26 cellular contexts compared by ENCODE assay signal in genomic region chr7:116064179-116064578, GRCh38. TPM values are rescaled to one million over a fixed set of nuclear protein-coding genes. Genes with fewer than 3 reads are reported as not detected.
DNase-seq lines count a peak whose midpoint lies in the region; ATAC-seq, FAIRE-seq and TF ChIP-seq lines count a peak whose summit lies in the region.
"Had no signal": no experiment of that assay in that cellular context is flagged by ENCODE, and none has a peak within 500 bp of the region (broad histone marks: within the 10 kb centered on the region; RNA-seq: fewer than 3 reads in every experiment).

No MANE protein-coding gene starts in this region.

- H3K27ac ChIP-seq in IMR-90 (ENCODE audit: insufficient read depth, low read length) (no peak overlapping the region), kidney (ENCODE audit: low read depth in 2 of 2, low read length in 2 of 2) (no peak overlapping the region), tibial nerve (no peak overlapping the region)
- H3K27ac ChIP-seq: 22Rv1, BLaER1 had no signal

- H2BK20ac ChIP-seq in IMR-90 (ENCODE audit: low read depth, low read length), result peak overlapping the region; percentile 84

- H4K8ac ChIP-seq in IMR-90 (ENCODE audit: low read depth in 2 of 2, low read length in 2 of 2), result no peak overlapping the region

- in situ Hi-C loops in IMR-90 (cut with MboI; ENCODE audit: low sequenced_read_pairs), result no loop called here

- H3K79me1 ChIP-seq in IMR-90 (ENCODE audit: low read depth in 1 of 2, low read length in 2 of 2), result no peaks in the 10 kb centered on the region

- no peak overlapping the region for H3K18ac ChIP-seq in IMR-90 (ENCODE audit: low read depth, low read length)

- TF ChIP-seq CTCF in IMR-90 (conservative IDR thresholded peaks at IDR 0.05; ENCODE audit: low read depth, low read length) (no peak), kidney (IDR thresholded peaks at IDR 0.05; ENCODE audit: borderline replicate concordance, extremely low read depth, insufficient read depth) (no peak), tibial nerve (IDR thresholded peaks at IDR 0.05) (no peak)

- H2AFZ ChIP-seq in IMR-90 (replicated peaks; ENCODE audit: low read length, poor library complexity), result no peak overlapping the region

- BruUV-seq in IMR-90 (replicated peaks; lab: Mats Ljungman, UMichigan), result no TSS peak

- no peak for TF ChIP-seq RAD21 in IMR-90 (IDR thresholded peaks at IDR 0.05; ENCODE audit: low read length)

- no peak overlapping the region for H4K91ac ChIP-seq in IMR-90 (ENCODE audit: insufficient read depth, low read depth, low read length)

- no peak overlapping the region for H2BK15ac ChIP-seq in IMR-90 (ENCODE audit: low read depth, low read length)

- no peaks in the 10 kb centered on the region for H4K20me1 ChIP-seq in IMR-90 (ENCODE audit: insufficient read depth, low read length)
- H4K20me1 ChIP-seq: BLaER1 had no signal

- no peak overlapping the region for H3K14ac ChIP-seq in IMR-90 (replicated peaks; ENCODE audit: low read depth, low read length)

- no CpG with 5 or more reads among the region's 1 CpG for whole genome bisulfite sequencing in IMR-90 (ENCODE audit: extremely low coverage in 2 of 2, insufficient read length in 1 of 2), 2 experiments
- WGBS in tibial nerve, 2 donors, result 84 to 86% methylated on average over 1 of the region's 1 CpG

- H3K56ac ChIP-seq in IMR-90 (ENCODE audit: extremely low read depth, insufficient read depth, low read length), result no peak overlapping the region

- no peak overlapping the region for H3K23ac ChIP-seq in IMR-90 (ENCODE audit: low read depth, low read length)

- CTCF ChIA-PET in IMR-90 (lab: Yijun Ruan, JAX), result interaction anchor here (0.6 kb wide), 1 partner anchor 27 kb away, joined by 3 read pairs; no protein-coding TSS in a partner anchor

- no peak overlapping the region for H3K9ac ChIP-seq in IMR-90 (ENCODE audit: low read depth, low read length)
- H3K9ac ChIP-seq in kidney (ENCODE audit: low read length in 2 of 2), result no peak overlapping the region
- H3K9ac ChIP-seq: BLaER1 had no signal

- H3K4me2 ChIP-seq in IMR-90 (ENCODE audit: low read depth, low read length), result no peak overlapping the region
- H3K4me2 ChIP-seq: BLaER1 had no signal

- no peak overlapping the region for H2BK5ac ChIP-seq in IMR-90 (ENCODE audit: low read depth, low read length, poor library complexity, severe bottlenecking)

- no peak for TF ChIP-seq POLR2A in IMR-90 (IDR thresholded peaks at IDR 0.05; ENCODE audit: low read depth, low read length)
- TF ChIP-seq POLR2A in tibial nerve (IDR thresholded peaks at IDR 0.05), result no peak

- DNase-seq in IMR-90, result no peak
- no peak for DNase-seq in kidney
- no peak for DNase-seq in mesenteric fat pad (ENCODE audit: low spot score)
- DNase-seq in tibial nerve (ENCODE audit: low spot score in 2 of 2), result no peak
- DNase-seq in NCI-H2081 (lab: John Stamatoyannopoulos, UW), result no peak
- DNase-seq: ACHN; BE2C; C1 segment of cervical spinal cord; CD4-positive, alpha-beta memory T cell; CD4-positive, CD25-positive, alpha-beta regulatory T cell; CD8-positive, alpha-beta memory T cell; COR-L47; DMS 273 treated with DMSO at 0.1 percent for 48 hours; DMS153; DMS53; DMS79; DND-41; EL; GF-D8 had no signal

- H4K5ac ChIP-seq in IMR-90 (ENCODE audit: low read depth, low read length), result no peak overlapping the region

- H3K27me3 ChIP-seq in IMR-90 (ENCODE audit: control insufficient read depth, insufficient read depth, low read length) (no peaks in the 10 kb centered on the region), tibial nerve (no peaks in the 10 kb centered on the region)
- H3K27me3 ChIP-seq: BE2C, BLaER1 had no signal

- no peaks in the 10 kb centered on the region for H3K36me3 ChIP-seq in IMR-90 (ENCODE audit: control insufficient read depth, insufficient read depth, low read length)
- no peaks in the 10 kb centered on the region for H3K36me3 ChIP-seq in kidney (ENCODE audit: control insufficient read depth in 1 of 2, insufficient read depth in 2 of 2, low read length in 2 of 2)
- no peaks in the 10 kb centered on the region for H3K36me3 ChIP-seq in tibial nerve
- H3K36me3 ChIP-seq: BE2C, BLaER1 had no signal

- dilution Hi-C loops in IMR-90 (cut with HindIII; ENCODE audit: low sequenced_read_pairs, unreplicated experiment), result no loop called here

- H2BK120ac ChIP-seq in IMR-90 (ENCODE audit: low read depth, low read length), result 0 out of 2 replicates have a peak overlapping the region, but pooled peaks have one; percentile 8

- POLR2A ChIA-PET in IMR-90 (lab: Charles Lee; ENCODE audit: unreplicated experiment), result no interaction called here

- peak; percentile 97 for FAIRE-seq in A204.1 (lab: Jason Lieb, UNC)
- peak; percentile 5 for FAIRE-seq in colon (lab: Jason Lieb, UNC)
- peak; percentile 50 for FAIRE-seq in kidney (lab: Jason Lieb, UNC)
- FAIRE-seq: GM12891, GM19239 had no signal

- H3K9me1 ChIP-seq in IMR-90 (ENCODE audit: insufficient read depth, low read length), result no peaks in the 10 kb centered on the region

- no peak overlapping the region for H2AK5ac ChIP-seq in IMR-90 (ENCODE audit: low read depth, low read length)

- 0 out of 2 replicates have a peak, but pooled peaks cover 2% of the 10 kb centered on the region for H3K4me1 ChIP-seq in IMR-90 (ENCODE audit: control insufficient read depth, insufficient read depth, low read length)
- H3K4me1 ChIP-seq in kidney (ENCODE audit: control insufficient read depth in 1 of 2, insufficient read depth in 1 of 2, low read depth in 1 of 2, low read length in 2 of 2), result no peaks in the 10 kb centered on the region
- no peaks in the 10 kb centered on the region for H3K4me1 ChIP-seq in tibial nerve
- H3K4me1 ChIP-seq: BE2C, BLaER1 had no signal

- H3K9me3 ChIP-seq in IMR-90 (ENCODE audit: control insufficient read depth, insufficient read depth, low read length) (no peaks in the 10 kb centered on the region), kidney (ENCODE audit: control insufficient read depth in 1 of 2, low read length in 2 of 2) (no peaks in the 10 kb centered on the region), tibial nerve (peaks cover 0 to 5% (median 0%) of the 10 kb centered on the region in 4 donors)
- H3K9me3 ChIP-seq: BE2C, BLaER1 had no signal

- no peak for TF ChIP-seq EP300 in tibial nerve (IDR thresholded peaks at IDR 0.05)

- no peak overlapping the region for H3K4me3 ChIP-seq in IMR-90 (ENCODE audit: insufficient read depth, low read depth, low read length)
- H3K4me3 ChIP-seq in kidney (ENCODE audit: low read length in 2 of 2), result no peak overlapping the region
- no peak overlapping the region for H3K4me3 ChIP-seq in tibial nerve
- H3K4me3 ChIP-seq: BLaER1 had no signal

- H3K4ac ChIP-seq in IMR-90 (ENCODE audit: low read depth, low read length), result no peak overlapping the region; the same call in 1 of the 2 replicates

- intact Hi-C loops in IMR-90 (cut with micrococcal nuclease), result no loop called here
- intact Hi-C loops in kidney (cut with DNase I), result no loop called here

- no peak overlapping the region for H2AK9ac ChIP-seq in IMR-90 (replicated peaks; ENCODE audit: low read depth, low read length, poor library complexity)

- ATAC-seq in IMR-90 (ENCODE audit: low read depth), result no peak

TF ChIP-seq in IMR-90, 13 proteins besides CTCF, POLR2A, EP300 and RAD21:
- TF ChIP-seq SMC3 (IDR thresholded peaks at IDR 0.05; ENCODE audit: low read depth, low read length) (no peak), NFE2L2 (IDR thresholded peaks at IDR 0.05; ENCODE audit: low read depth, low read length) (no peak), CEBPB (IDR thresholded peaks at IDR 0.05; ENCODE audit: low read depth, low read length) (no peak), MAFK (IDR thresholded peaks at IDR 0.05; ENCODE audit: low read depth, low read length) (no peak), FOS (IDR thresholded peaks at IDR 0.05; ENCODE audit: low read depth, low read length) (no peak), RFX5 (IDR thresholded peaks at IDR 0.05; ENCODE audit: low read depth, low read length) (no peak), MXI1 (IDR thresholded peaks at IDR 0.05; ENCODE audit: borderline replicate concordance, low read depth, low read length) (no peak), RCOR1 (IDR thresholded peaks at IDR 0.05; ENCODE audit: insufficient replicate concordance, low read length) (no peak), CHD1 (IDR thresholded peaks at IDR 0.05; ENCODE audit: low read depth, low read length) (no peak), USF2 (IDR thresholded peaks at IDR 0.05; ENCODE audit: low read depth, low read length) (no peak), MAZ (IDR thresholded peaks at IDR 0.05; ENCODE audit: borderline replicate concordance, low read depth, low read length) (no peak), BHLHE40 (IDR thresholded peaks at IDR 0.05; ENCODE audit: low read depth, low read length) (no peak)
- TF ChIP-seq, protein P1, sequence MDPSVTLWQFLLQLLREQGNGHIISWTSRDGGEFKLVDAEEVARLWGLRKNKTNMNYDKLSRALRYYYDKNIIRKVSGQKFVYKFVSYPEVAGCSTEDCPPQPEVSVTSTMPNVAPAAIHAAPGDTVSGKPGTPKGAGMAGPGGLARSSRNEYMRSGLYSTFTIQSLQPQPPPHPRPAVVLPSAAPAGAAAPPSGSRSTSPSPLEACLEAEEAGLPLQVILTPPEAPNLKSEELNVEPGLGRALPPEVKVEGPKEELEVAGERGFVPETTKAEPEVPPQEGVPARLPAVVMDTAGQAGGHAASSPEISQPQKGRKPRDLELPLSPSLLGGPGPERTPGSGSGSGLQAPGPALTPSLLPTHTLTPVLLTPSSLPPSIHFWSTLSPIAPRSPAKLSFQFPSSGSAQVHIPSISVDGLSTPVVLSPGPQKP (IDR thresholded peaks at IDR 0.05; ENCODE audit: borderline replicate concordance, low read depth, low read length), result no peak

RNA-seq across cellular contexts. Expression of gene TFEC, which starts 33.6 kb away (rescaled TPM):
- under 0.01 and 0.28 TPM in 2 replicates for total RNA-seq in IMR-90 (2012; rRNA removed)
- polyA plus RNA-seq in IMR-90 (2012; rRNA removed), result 0.02 TPM in 1 of 2 replicates, not detected in the other
- not detected in 2 replicates for polyA plus RNA-seq in IMR-90 (2012; cell fraction: cytosol; rRNA removed)
- polyA plus RNA-seq in IMR-90 (2012; cell fraction: nucleus; rRNA removed; ENCODE audit: low replicate concordance), result 0.23 TPM in 1 of 2 replicates, not detected in the other
- total RNA-seq in kidney, result 14.4 TPM
- polyA plus RNA-seq in kidney (ENCODE audit: insufficient read depth, low read depth, low replicate concordance), result 10.0 TPM
- total RNA-seq in mesenteric fat pad, result 12.7 TPM
- total RNA-seq in tibial nerve, result 1 to 10 TPM; 2.6 to 9.9 (median 4.1) TPM
- total RNA-seq: G401 had no signal
- polyA plus RNA-seq: CD4-positive, CD25-positive, alpha-beta regulatory T cell; CD8-positive, alpha-beta memory T cell had no signal
